In genomic region chr11:2700415-2701211, GRCh38 we compare ENCODE assay signal across 7 cellular contexts.
A peak's percentile ranks its signal among the peaks of the same experiment; 100 is the strongest.
DNase-seq lines count a peak whose midpoint lies in the region; ATAC-seq and TF ChIP-seq lines count a peak whose summit lies in the region.

No MANE protein-coding gene starts in this region.

- TF ChIP-seq CTCF in GM12864 (IDR thresholded peaks at IDR 0.05; ENCODE audit: low read depth, low read length, missing control alignments): no peak

- H3K9ac ChIP-seq in iPS-18a (ENCODE audit: low read length): no peak overlapping the region

- no peaks in the 10 kb centered on the region for H3K36me3 ChIP-seq in iPS-18a (ENCODE audit: control insufficient read depth, low read depth, low read length)

- peak overlapping the region; percentile 82 for H3K4me3 ChIP-seq in GM12864 (ENCODE audit: low read depth, low read length)
- H3K4me3 ChIP-seq in iPS-18a (ENCODE audit: low read length): peak overlapping the region; percentile 65
- H3K4me3 ChIP-seq in skeletal muscle cell (ENCODE audit: low read depth, low read length): peak overlapping the region; percentile 81

- ATAC-seq in HG02571 (IDR thresholded peaks at IDR 0.05; ENCODE audit: unreplicated experiment): peak; percentile 9

- no peak overlapping the region for H3K27ac ChIP-seq in iPS-18a (ENCODE audit: low read length)

- H3K27me3 ChIP-seq in iPS-18a (ENCODE audit: control insufficient read depth, insufficient read depth, low read length): peaks cover 61% of the 10 kb centered on the region

- peaks cover 49% of the 10 kb centered on the region for H3K4me1 ChIP-seq in iPS-18a (ENCODE audit: control insufficient read depth, low read depth, low read length)

- DNase-seq in GM12864 (ENCODE audit: low read depth) (peak; percentile 13), OCI-M1 (lab: John Stamatoyannopoulos, UW) (peak; percentile 38), astrocyte of the hippocampus (ENCODE audit: low read depth, low spot score) (peak; percentile 61), skeletal muscle cell (ENCODE audit: low read depth) (no peak), NCI-H2029 treated with DMSO at 0.1 percent for 48 hours (lab: John Stamatoyannopoulos, UW) (no peak)

- no peaks in the 10 kb centered on the region for H3K9me3 ChIP-seq in iPS-18a (ENCODE audit: control insufficient read depth, low read depth, low read length)

Comparison
In these comparisons a context has a peak if more than half of its experiments do, and no peak if none do; other contexts are left out.
1. DNase-seq: peak in GM12864 (single experiment), OCI-M1 (single experiment) and astrocyte of the hippocampus (single experiment); none in skeletal muscle cell (single experiment) and NCI-H2029 treated with DMSO at 0.1 percent for 48 hours (single experiment).
2. Peak in every context shown above with its lines, with median percentiles within 50 percentile points of each other: H3K4me3 ChIP-seq.